Comparison of ENCODE assay signal across 12 cellular contexts in the genomic region with DNA sequence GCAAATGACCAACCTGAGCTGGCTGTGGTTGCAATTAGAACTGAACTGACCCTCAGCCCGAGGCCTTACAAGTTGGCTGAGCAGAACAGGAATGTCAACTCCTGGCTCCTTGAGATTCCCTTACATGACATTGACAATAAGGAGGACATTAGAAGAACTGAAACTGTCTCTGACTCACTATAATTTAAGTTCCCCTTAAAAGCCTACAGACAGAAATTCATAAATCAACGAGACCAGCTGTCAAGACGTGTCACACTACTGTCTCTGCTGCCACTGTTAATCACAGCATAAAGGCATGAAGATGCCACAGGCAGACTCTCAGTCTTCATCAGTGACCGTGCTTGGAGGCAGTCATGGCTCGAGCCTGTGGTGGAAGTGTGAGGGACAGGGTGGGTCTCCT.
A peak's percentile ranks its signal among the peaks of the same experiment; 100 is the strongest.
DNase-seq lines count a peak whose midpoint lies in the region; ATAC-seq and TF ChIP-seq lines count a peak whose summit lies in the region.
"Had no signal": no experiment of that assay in that cellular context is flagged by ENCODE, and none has a peak within 500 bp of the region (broad histone marks: within the 10 kb centered on the region; RNA-seq: fewer than 3 reads in every experiment).

No MANE protein-coding gene starts in this region.

- intact Hi-C loops in OCI-LY7 (cut with micrococcal nuclease; ENCODE audit: unreplicated experiment): no loop called here
- intact Hi-C loops in sigmoid colon (cut with DNase I): no loop called here

- no TSS peak for BruUV-seq in OCI-LY7 (replicated peaks; lab: Mats Ljungman, UMichigan)

- no peak for TF ChIP-seq CTCF in OCI-LY7 (conservative IDR thresholded peaks at IDR 0.05; ENCODE audit: low read length)
- no peak for TF ChIP-seq CTCF in sigmoid colon (IDR thresholded peaks at IDR 0.05)

- peaks cover 6% of the 10 kb centered on the region for H3K4me1 ChIP-seq in OCI-LY7 (ENCODE audit: insufficient read depth, low read length, poor library complexity, severe bottlenecking)
- H3K4me1 ChIP-seq in sigmoid colon: peaks cover 0 to 13% (median 11%) of the 10 kb centered on the region in 4 donors

- no peak for TF ChIP-seq POLR2A in sigmoid colon (IDR thresholded peaks at IDR 0.05)

- H3K4me3 ChIP-seq in OCI-LY7 (ENCODE audit: low read depth, low read length, poor library complexity, severe bottlenecking) (no peak overlapping the region), sigmoid colon (no peak overlapping the region)
- H3K4me3 ChIP-seq: hepatocyte had no signal

- H3K27ac ChIP-seq in OCI-LY7 (ENCODE audit: low read depth, low read length, poor library complexity, severe bottlenecking) (no peak overlapping the region), sigmoid colon (no peak overlapping the region)
- H3K27ac ChIP-seq: hepatocyte had no signal

- H3K9me2 ChIP-seq in OCI-LY7 (ENCODE audit: insufficient read depth, low read length): no peaks in the 10 kb centered on the region

- peak; percentile 35 for DNase-seq in OCI-LY7 (ENCODE audit: low spot score)
- peak; percentile 90 for DNase-seq in myocyte (ENCODE audit: low read depth)
- DNase-seq in activated CD8-positive, alpha-beta memory T cell treated with anti-CD3 and anti-CD28 coated beads, Interleukin-2, amount 50 U/mL, for 48 hours: no peak
- no peak for DNase-seq in sigmoid colon
- DNase-seq in amniotic stem cell (lab: John Stamatoyannopoulos, UW): no peak
- DNase-seq: activated T-cell treated with anti-CD3 and anti-CD28 coated beads, Interleukin-2, amount 50 U/mL, for 4 hours; cortex of kidney; NCI-H2029 treated with DMSO at 0.1 percent for 48 hours had no signal

- CTCF ChIA-PET in OCI-LY7 (lab: Charles Lee; ENCODE audit: unreplicated experiment): no interaction called here

- no peaks in the 10 kb centered on the region for H3K9me3 ChIP-seq in OCI-LY7 (ENCODE audit: low read length)
- no peaks in the 10 kb centered on the region for H3K9me3 ChIP-seq in sigmoid colon

- peak; percentile 75 for ATAC-seq in GM18508 (IDR thresholded peaks at IDR 0.05; ENCODE audit: insufficient read depth, unreplicated experiment)
- ATAC-seq in HG02759 (IDR thresholded peaks at IDR 0.05; ENCODE audit: unreplicated experiment): peak; percentile 81
- ATAC-seq in GM19035 (IDR thresholded peaks at IDR 0.05; ENCODE audit: unreplicated experiment): no peak
- ATAC-seq: activated T-cell treated with anti-CD3 and anti-CD28 coated beads, Interleukin-2, amount 50 U/mL, for 4 hours had no signal

- 67 to 91% methylated on average over 5 of the region's 5 CpGs for WGBS in sigmoid colon, 2 donors

- 0 out of 2 replicates have a peak overlapping the region, but pooled peaks have one; percentile 20 for H3K4me2 ChIP-seq in OCI-LY7 (ENCODE audit: low read length)
- H3K4me2 ChIP-seq: hepatocyte had no signal

- no peaks in the 10 kb centered on the region for H3K79me2 ChIP-seq in OCI-LY7 (ENCODE audit: insufficient read depth, low read depth, low read length)
- H3K79me2 ChIP-seq: hepatocyte had no signal

- no peaks in the 10 kb centered on the region for H3K27me3 ChIP-seq in sigmoid colon
- H3K27me3 ChIP-seq: hepatocyte had no signal

- H2AFZ ChIP-seq in OCI-LY7 (ENCODE audit: low read length): peak overlapping the region; percentile 51; the same call in 1 of the 2 replicates
- H2AFZ ChIP-seq: hepatocyte had no signal

- H3K36me3 ChIP-seq in OCI-LY7 (ENCODE audit: insufficient read depth, low read length) (no peaks in the 10 kb centered on the region), sigmoid colon (peaks cover 0 to 9% (median 2%) of the 10 kb centered on the region in 4 donors)

- TF ChIP-seq EP300 in sigmoid colon (IDR thresholded peaks at IDR 0.05): no peak

- POLR2A ChIA-PET in OCI-LY7 (lab: Charles Lee): no interaction called here

- no peaks in the 10 kb centered on the region for H4K20me1 ChIP-seq in OCI-LY7 (ENCODE audit: insufficient read depth, low read length)

Comparison
In these comparisons a context has a peak if more than half of its experiments do, and no peak if none do; other contexts are left out.
1. DNase-seq: peak in OCI-LY7 (single experiment) and myocyte (single experiment); none in activated CD8-positive, alpha-beta memory T cell treated with anti-CD3 and anti-CD28 coated beads, Interleukin-2, amount 50 U/mL, for 48 hours (single experiment), sigmoid colon (single experiment) and amniotic stem cell (single experiment).